In genomic region chr5:143625048-143625447, GRCh38 we compare ENCODE assay signal across 8 cellular contexts.
DNase-seq lines count a peak whose midpoint lies in the region; ATAC-seq, FAIRE-seq and TF ChIP-seq lines count a peak whose summit lies in the region.
"Not testable (repeated sequence)": the region's sequence is repeated elsewhere in the genome, so short reads cannot be mapped to it uniquely, and the experiment has no call there.

No MANE protein-coding gene starts in this region.

- not testable (repeated sequence) for H3K9me3 ChIP-seq in BLaER1; PC-3 (ENCODE audit: low read length); astrocyte (ENCODE audit: insufficient read depth, low read depth, low read length); mammary epithelial cell (replicated peaks; ENCODE audit: insufficient read depth, low read length)

- not testable (repeated sequence) for H3K4me2 ChIP-seq in BLaER1; PC-3 (ENCODE audit: low read length); astrocyte (ENCODE audit: low read length); mammary epithelial cell (ENCODE audit: insufficient read depth, low read depth, low read length)

- not testable (repeated sequence) for H2AFZ ChIP-seq in PC-3 (ENCODE audit: low read length); astrocyte (ENCODE audit: low read depth, low read length); mammary epithelial cell (ENCODE audit: low read depth, low read length)

- POLR2A ChIA-PET in PC-3 (lab: Charles Lee; ENCODE audit: unreplicated experiment) = not testable (repeated sequence)

- DNase-seq in Calu3 = peak; percentile 43
- peak; percentile 24 for DNase-seq in PC-3
- not testable (repeated sequence) for DNase-seq in astrocyte (ENCODE audit: low read depth); foreskin keratinocyte; progenitor cell of endocrine pancreas (ENCODE audit: low spot score, unreplicated experiment)
- peak; percentile 10 for DNase-seq in mammary epithelial cell
- peak; percentile 56 for DNase-seq in epithelial cell of esophagus (ENCODE audit: low read depth)

- H3K36me3 Mint-ChIP-seq in Calu3 (ENCODE audit: insufficient read depth, unreplicated experiment); astrocyte (ENCODE audit: low read depth, unreplicated experiment); progenitor cell of endocrine pancreas (ENCODE audit: insufficient read depth): not testable (repeated sequence)

- H3K36me3 ChIP-seq in BLaER1; PC-3 (ENCODE audit: low read depth, low read length); astrocyte (ENCODE audit: insufficient read depth, low read length); mammary epithelial cell (ENCODE audit: insufficient read depth, low read length): not testable (repeated sequence)

- not testable (repeated sequence) for H3K27me3 Mint-ChIP-seq in Calu3 (ENCODE audit: unreplicated experiment); astrocyte (ENCODE audit: low read depth, unreplicated experiment); progenitor cell of endocrine pancreas

- H3K4me1 Mint-ChIP-seq in Calu3 (ENCODE audit: low read depth, unreplicated experiment) (peaks cover 51% of the 10 kb centered on the region), astrocyte (ENCODE audit: low read depth, unreplicated experiment) (peaks cover 19% of the 10 kb centered on the region), progenitor cell of endocrine pancreas (ENCODE audit: low read depth) (peaks cover 19% of the 10 kb centered on the region)

- H3K9ac ChIP-seq in BLaER1; PC-3 (ENCODE audit: low read length); astrocyte (ENCODE audit: low read length); mammary epithelial cell (ENCODE audit: insufficient read depth, low read length): not testable (repeated sequence)

- in situ Hi-C loops in mammary epithelial cell (cut with MboI; ENCODE audit: low sequenced_read_pairs in 2 of 2) = not testable (repeated sequence)

- 0 out of 2 replicates have a peak overlapping the region, but pooled peaks have one; percentile 15 for H3K27ac ChIP-seq in BLaER1
- not testable (repeated sequence) for H3K27ac ChIP-seq in PC-3 (ENCODE audit: low read length); astrocyte (ENCODE audit: low read depth, low read length); mammary epithelial cell (ENCODE audit: insufficient read depth, low read depth, low read length); foreskin keratinocyte

- FAIRE-seq in astrocyte (lab: Jason Lieb, UNC) = peak; percentile 23

- not testable (repeated sequence) for H3K79me2 ChIP-seq in PC-3 (ENCODE audit: low read length); astrocyte (ENCODE audit: insufficient read depth, low read length); mammary epithelial cell (ENCODE audit: insufficient read depth, low read length)

- peak overlapping the region; percentile 72 for H3K27ac Mint-ChIP-seq in Calu3 (ENCODE audit: unreplicated experiment)
- H3K27ac Mint-ChIP-seq in astrocyte (ENCODE audit: unreplicated experiment) = not testable (repeated sequence)
- peak overlapping the region; percentile 43 for H3K27ac Mint-ChIP-seq in progenitor cell of endocrine pancreas

- H3K9me3 Mint-ChIP-seq in Calu3 (ENCODE audit: low read depth, unreplicated experiment); astrocyte (ENCODE audit: unreplicated experiment); progenitor cell of endocrine pancreas (ENCODE audit: low read depth): not testable (repeated sequence)

- BruUV-seq in Calu3 (replicated peaks; lab: Mats Ljungman, UMichigan); PC-3 (replicated peaks; lab: Mats Ljungman, UMichigan); mammary epithelial cell (replicated peaks; lab: Mats Ljungman, UMichigan): not testable (repeated sequence)

- intact Hi-C loops in Calu3 (cut with micrococcal nuclease; ENCODE audit: unreplicated experiment) = loop anchor here (2.0 kb wide), 1 partner anchor 220 kb away; no protein-coding TSS in a partner anchor
- intact Hi-C loops in PC-3 (cut with micrococcal nuclease); mammary epithelial cell (cut with micrococcal nuclease): not testable (repeated sequence)

- dilution Hi-C loops in mammary epithelial cell (cut with HindIII; ENCODE audit: low sequenced_read_pairs) = not testable (repeated sequence)

- H4K20me1 ChIP-seq in BLaER1; PC-3 (ENCODE audit: low read length); astrocyte (ENCODE audit: insufficient read depth, low read length); mammary epithelial cell (ENCODE audit: insufficient read depth, low read length): not testable (repeated sequence)

- H3K27me3 ChIP-seq in BLaER1; PC-3 (ENCODE audit: low read length); astrocyte (ENCODE audit: insufficient read depth, low read length); mammary epithelial cell (ENCODE audit: insufficient read depth, low read length); foreskin keratinocyte: not testable (repeated sequence)

- peak overlapping the region; percentile 27 for H3K4me3 Mint-ChIP-seq in Calu3 (ENCODE audit: low read depth, unreplicated experiment)
- H3K4me3 Mint-ChIP-seq in astrocyte (ENCODE audit: unreplicated experiment); progenitor cell of endocrine pancreas (ENCODE audit: low read depth): not testable (repeated sequence)

- not testable (repeated sequence) for ATAC-seq in PC-3
- ATAC-seq in foreskin keratinocyte = peak; percentile 23

- H3K4me1 ChIP-seq in BLaER1; astrocyte (ENCODE audit: insufficient read depth, low read length); mammary epithelial cell (ENCODE audit: insufficient read depth, low read length); foreskin keratinocyte: not testable (repeated sequence)
- H3K4me1 ChIP-seq in PC-3 (ENCODE audit: insufficient read depth, low read length) = peaks cover 18% of the 10 kb centered on the region

- TF ChIP-seq CTCF in Calu3 (IDR thresholded peaks at IDR 0.05; ENCODE audit: unreplicated experiment); PC-3 (conservative IDR thresholded peaks at IDR 0.05; ENCODE audit: low read depth, low read length); astrocyte (IDR thresholded peaks at IDR 0.05; ENCODE audit: insufficient read depth, low read depth, low read length); mammary epithelial cell (conservative IDR thresholded peaks at IDR 0.05 in 1 of 2, IDR thresholded peaks at IDR 0.05 in 1 of 2; ENCODE audit: extremely low read depth in 1 of 2, insufficient read depth in 1 of 2, low read depth in 1 of 2, low read length in 2 of 2); epithelial cell of esophagus (IDR thresholded peaks at IDR 0.05; ENCODE audit: insufficient read depth, low read depth, low read length, missing control alignments); foreskin keratinocyte (conservative IDR thresholded peaks at IDR 0.05); progenitor cell of endocrine pancreas (IDR thresholded peaks at IDR 0.05; ENCODE audit: unreplicated experiment): not testable (repeated sequence)

- CTCF ChIA-PET in Calu3 (lab: Charles Lee) = interaction anchor here (0.6 to 1.8 kb wide), 4 partner anchors 33 to 220 kb away, joined by 3 to 4 read pairs (median 3); no protein-coding TSS in a partner anchor
- CTCF ChIA-PET in PC-3 (lab: Charles Lee); mammary epithelial cell (lab: Charles Lee; ENCODE audit: low non-redundant PET): not testable (repeated sequence)

- WGBS in mammary epithelial cell (ENCODE audit: low coverage, missing lambda C conversion rate) = 89% methylated on average over 7 of the region's 7 CpGs

- not testable (repeated sequence) for H3K9me2 ChIP-seq in PC-3 (replicated peaks; ENCODE audit: low read length)

- H3F3A ChIP-seq in PC-3 (ENCODE audit: low read length, unreplicated experiment) = not testable (repeated sequence)

- not testable (repeated sequence) for H3K4me3 ChIP-seq in BLaER1; PC-3 (ENCODE audit: low read length); astrocyte (ENCODE audit: insufficient read depth, low read depth, low read length); mammary epithelial cell (replicated peaks in 1 of 3; ENCODE audit: insufficient read depth in 1 of 3, low read depth in 2 of 3, low read length in 3 of 3); epithelial cell of esophagus (ENCODE audit: low read length)
